In genomic region chr3:187139126-187139894, GRCh38 we compare ENCODE assay signal across 1 cellular context.
TF ChIP-seq lines count a peak whose summit lies in the region.

Gene RPL39L, minus strand, starts transcription at chr3:187139496. Its CDS starts 18,196 bp downstream, at chr3:187121300.

TF ChIP-seq in H1, 55 proteins besides CTCF, POLR2A, EP300 and RAD21 (continued from another document):
- TF ChIP-seq SIN3A (conservative IDR thresholded peaks at IDR 0.05 in 1 of 2, IDR thresholded peaks at IDR 0.05 in 1 of 2; ENCODE audit: low read depth in 1 of 2, low read length in 2 of 2) (no peak), PHF8 (conservative IDR thresholded peaks at IDR 0.05; ENCODE audit: low read depth, low read length) (peak; percentile 63), HDAC6 (IDR thresholded peaks at IDR 0.05; ENCODE audit: low read depth, low read length) (no peak), MAFK (IDR thresholded peaks at IDR 0.05; ENCODE audit: low read depth, low read length) (no peak), CBX8 (IDR thresholded peaks at IDR 0.05; ENCODE audit: borderline replicate concordance, low read depth, low read length) (no peak), TEAD4 (IDR thresholded peaks at IDR 0.05; ENCODE audit: low read depth, low read length) (no peak; the same call in 1 of the 2 replicates), HDAC2 (IDR thresholded peaks at IDR 0.05; ENCODE audit: borderline replicate concordance in 1 of 2, low read depth in 2 of 2, low read length in 2 of 2) (0 out of 4 replicates have a peak, but pooled peaks of 1 of the 2 experiments have one; percentile 2), MAX (IDR thresholded peaks at IDR 0.05) (peak; percentile 73), ATF2 (IDR thresholded peaks at IDR 0.05; ENCODE audit: low read length) (no peak), TBP (IDR thresholded peaks at IDR 0.05; ENCODE audit: low read depth, low read length) (peak; percentile 59; the same call in 1 of the 2 replicates), KDM4A (IDR thresholded peaks at IDR 0.05; ENCODE audit: low read depth, low read length, severe bottlenecking) (peak; percentile 52), SP1 (IDR thresholded peaks at IDR 0.05; ENCODE audit: low read depth, low read length) (0 out of 2 replicates have a peak, but pooled peaks have one; percentile 41), YY1 (IDR thresholded peaks at IDR 0.05; ENCODE audit: low read depth, low read length) (peak; percentile 48; the same call in 1 of the 2 replicates), E2F6 (IDR thresholded peaks at IDR 0.05) (peak; percentile 80), TAF7 (optimal IDR thresholded peaks at IDR 0.05; ENCODE audit: borderline replicate concordance, low read depth, low read length) (peak; percentile 57), TCF12 (IDR thresholded peaks at IDR 0.05; ENCODE audit: low read depth, low read length) (no peak), BCL11A (IDR thresholded peaks at IDR 0.05; ENCODE audit: low read depth in 2 of 2, low read length in 2 of 2) (no peak), SIRT6 (IDR thresholded peaks at IDR 0.05; ENCODE audit: low read length) (no peak), ASH2L (IDR thresholded peaks at IDR 0.05; ENCODE audit: low read length) (peak; percentile 88), GABPA (IDR thresholded peaks at IDR 0.05; ENCODE audit: borderline replicate concordance, insufficient read depth, low read length) (no peak; the same call in 1 of the 2 replicates), CHD7 (IDR thresholded peaks at IDR 0.05; ENCODE audit: insufficient replicate concordance, low read length) (no peak), GTF2F1 (IDR thresholded peaks at IDR 0.05; ENCODE audit: borderline replicate concordance, low read depth, low read length) (no peak), JUN (IDR thresholded peaks at IDR 0.05; ENCODE audit: low read depth, low read length) (no peak)
TF ChIP-seq in H1: peak in this region for 18.
